In the genomic region with DNA sequence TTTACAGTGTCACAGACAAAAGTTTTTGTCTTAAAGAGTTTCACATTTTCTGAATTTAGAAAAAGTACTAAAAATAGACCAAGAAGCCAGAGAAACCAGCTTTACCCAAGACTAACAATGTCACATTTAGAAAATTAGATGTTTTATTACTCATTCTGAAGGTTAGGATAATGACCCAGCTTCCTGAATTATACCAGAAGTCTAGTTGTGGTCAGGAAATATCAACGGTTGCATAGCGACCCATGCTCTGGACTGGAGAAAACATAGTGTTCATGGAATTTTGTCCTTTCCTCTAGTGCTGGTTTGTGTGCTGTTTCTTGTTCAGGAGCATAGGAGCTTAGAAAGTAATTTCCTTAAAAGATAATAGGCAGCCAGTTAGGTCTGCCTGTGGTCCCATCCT, we compare ENCODE assay signal across 13 cellular contexts. TPM values are rescaled to one million over a fixed set of nuclear protein-coding genes. Genes with fewer than 3 reads are reported as not detected.
A peak's percentile ranks its signal among the peaks of the same experiment; 100 is the strongest.
DNase-seq lines count a peak whose midpoint lies in the region; ATAC-seq, FAIRE-seq and TF ChIP-seq lines count a peak whose summit lies in the region.
"Had no signal": no experiment of that assay in that cellular context is flagged by ENCODE, and none has a peak within 500 bp of the region (broad histone marks: within the 10 kb centered on the region; RNA-seq: fewer than 3 reads in every experiment).

No MANE protein-coding gene starts in this region.

- no peak for TF ChIP-seq POLR2A in endothelial cell of umbilical vein (IDR thresholded peaks at IDR 0.05; ENCODE audit: low read depth, low read length)
- no peak for TF ChIP-seq POLR2A in GM12892 (IDR thresholded peaks at IDR 0.05; ENCODE audit: low read depth, low read length)

- intact Hi-C loops in endothelial cell of umbilical vein (cut with micrococcal nuclease) (no loop called here), colonic mucosa (cut with DNase I) (no loop called here), head of caudate nucleus (cut with DNase I) (no loop called here)

- no peak overlapping the region for H2AFZ ChIP-seq in endothelial cell of umbilical vein (ENCODE audit: low read depth, low read length)

- ATAC-seq in HG03039 (IDR thresholded peaks at IDR 0.05; ENCODE audit: unreplicated experiment), result no peak

- POLR2A ChIA-PET in endothelial cell of umbilical vein (lab: Charles Lee), result no interaction called here

- H3K9ac ChIP-seq in endothelial cell of umbilical vein (replicated peaks; ENCODE audit: extremely low read depth, insufficient read depth, low read length) (no peak overlapping the region), colonic mucosa (ENCODE audit: low read depth in 2 of 2, low read length in 2 of 2) (no peak overlapping the region)

- no peak overlapping the region for H3K27ac ChIP-seq in endothelial cell of umbilical vein (ENCODE audit: insufficient read depth, low read depth, low read length)
- H3K27ac ChIP-seq in colonic mucosa, result no peak overlapping the region

- H3K9me3 ChIP-seq in endothelial cell of umbilical vein (replicated peaks; ENCODE audit: control insufficient read depth, insufficient read depth, low read length) (no peaks in the 10 kb centered on the region), colonic mucosa (no peaks in the 10 kb centered on the region)

- peaks cover 3% of the 10 kb centered on the region for H3K27me3 Mint-ChIP-seq in nephron (ENCODE audit: low read depth)
- H3K27me3 Mint-ChIP-seq: stimulated activated naive CD8-positive, alpha-beta T cell treated with anti-CD3 and anti-CD28 coated beads, Interleukin-15, Interleukin-2, amounts not matched to agents 100 ng/mL and 50 ng/mL, for 24 hours had no signal

- dilution Hi-C loops in endothelial cell of umbilical vein (cut with MboI; ENCODE audit: extremely low pct_ligation_motif_present, low sequenced_read_pairs), result no loop called here

- CTCF ChIA-PET in endothelial cell of umbilical vein (lab: Charles Lee), result no interaction called here

- H3K4me1 ChIP-seq in endothelial cell of umbilical vein (ENCODE audit: control insufficient read depth, extremely low read depth, insufficient read depth, low read length) (peaks cover 7% of the 10 kb centered on the region), colonic mucosa (no peaks in the 10 kb centered on the region)

- TF ChIP-seq CTCF in endothelial cell of umbilical vein (IDR thresholded peaks at IDR 0.05; ENCODE audit: extremely low read depth in 1 of 2, insufficient read depth in 1 of 2, low read depth in 1 of 2, low read length in 2 of 2) (no peak), nephron (IDR thresholded peaks at IDR 0.05; ENCODE audit: unreplicated experiment in 3 of 3) (no peak), colonic mucosa (IDR thresholded peaks at IDR 0.05) (no peak)

- FAIRE-seq in endothelial cell of umbilical vein (lab: Jason Lieb, UNC) (peak; percentile 35), GM12892 (lab: Jason Lieb, UNC) (no peak)

- BruUV-seq in endothelial cell of umbilical vein (replicated peaks; lab: Mats Ljungman, UMichigan), result no TSS peak

- no peak overlapping the region for H3K4me3 ChIP-seq in endothelial cell of umbilical vein (replicated peaks in 1 of 3; ENCODE audit: insufficient read depth in 1 of 3, low read depth in 1 of 3, low read length in 3 of 3)
- no peak overlapping the region for H3K4me3 ChIP-seq in colonic mucosa

- DNase-seq in Daoy (ENCODE audit: low read depth) (peak; percentile 9), NCI-H226 (peak; percentile 67), endothelial cell of umbilical vein (ENCODE audit: low read depth, low spot score) (peak; percentile 50), colonic mucosa (no peak), GM12892 (ENCODE audit: insufficient read length) (no peak), head of caudate nucleus (no peak)
- DNase-seq: immature natural killer cell; NCI-H2227 treated with DMSO at 0.1 percent for 48 hours; stimulated activated CD4-positive, alpha-beta T cell treated with anti-CD3 and anti-CD28 coated beads, Interleukin-1b, Interleukin-23, amount 100 ng/mL, for 48 hours had no signal

- no peak overlapping the region for H3K4me2 ChIP-seq in endothelial cell of umbilical vein (ENCODE audit: insufficient read depth, low read length)

- no peak overlapping the region for H3K4me3 Mint-ChIP-seq in nephron
- H3K4me3 Mint-ChIP-seq: activated naive CD4-positive, alpha-beta T cell treated with anti-CD3 and anti-CD28 coated beads, Interleukin-2, amount 50 U/mL, for 24 hours; immature natural killer cell; stimulated activated naive CD8-positive, alpha-beta T cell treated with anti-CD3 and anti-CD28 coated beads, Interleukin-15, Interleukin-2, amounts not matched to agents 100 ng/mL and 50 ng/mL, for 24 hours had no signal

- H3K27me3 ChIP-seq in endothelial cell of umbilical vein (ENCODE audit: control insufficient read depth in 2 of 2, insufficient read depth in 2 of 2, low read length in 2 of 2) (no peaks in the 10 kb centered on the region), colonic mucosa (no peaks in the 10 kb centered on the region)

- H3K79me2 ChIP-seq in endothelial cell of umbilical vein (ENCODE audit: control insufficient read depth, insufficient read depth, low read length), result no peaks in the 10 kb centered on the region

- peak overlapping the region; percentile 75 to 91 (median 88) for H3K27ac Mint-ChIP-seq in nephron
- H3K27ac Mint-ChIP-seq: activated naive CD4-positive, alpha-beta T cell treated with anti-CD3 and anti-CD28 coated beads, Interleukin-2, amount 50 U/mL, for 24 hours; immature natural killer cell; stimulated activated naive CD8-positive, alpha-beta T cell treated with anti-CD3 and anti-CD28 coated beads, Interleukin-15, Interleukin-2, amounts not matched to agents 100 ng/mL and 50 ng/mL, for 24 hours had no signal

- H3K4me1 Mint-ChIP-seq in nephron, result peaks cover 19% of the 10 kb centered on the region
- H3K4me1 Mint-ChIP-seq: activated naive CD4-positive, alpha-beta T cell treated with anti-CD3 and anti-CD28 coated beads, Interleukin-2, amount 50 U/mL, for 24 hours; immature natural killer cell had no signal

- no peaks in the 10 kb centered on the region for H3K9me1 ChIP-seq in endothelial cell of umbilical vein (replicated peaks; ENCODE audit: control insufficient read depth, extremely low read depth, insufficient read depth, low read length)

- H4K20me1 ChIP-seq in endothelial cell of umbilical vein (replicated peaks; ENCODE audit: control insufficient read depth, extremely low read depth, insufficient read depth, low read length), result no peaks in the 10 kb centered on the region

- H3K36me3 ChIP-seq in endothelial cell of umbilical vein (ENCODE audit: control insufficient read depth in 2 of 2, extremely low read depth in 1 of 2, insufficient read depth in 2 of 2, low read length in 2 of 2), result no peaks in the 10 kb centered on the region
- H3K36me3 ChIP-seq in colonic mucosa, result no peaks in the 10 kb centered on the region

- no peaks in the 10 kb centered on the region for H3K36me3 Mint-ChIP-seq in nephron (ENCODE audit: low read depth)
- H3K36me3 Mint-ChIP-seq: activated naive CD4-positive, alpha-beta T cell treated with anti-CD3 and anti-CD28 coated beads, Interleukin-2, amount 50 U/mL, for 24 hours; immature natural killer cell had no signal

- no peaks in the 10 kb centered on the region for H3K9me3 Mint-ChIP-seq in nephron
- H3K9me3 Mint-ChIP-seq: activated naive CD4-positive, alpha-beta T cell treated with anti-CD3 and anti-CD28 coated beads, Interleukin-2, amount 50 U/mL, for 24 hours; stimulated activated naive CD8-positive, alpha-beta T cell treated with anti-CD3 and anti-CD28 coated beads, Interleukin-15, Interleukin-2, amounts not matched to agents 100 ng/mL and 50 ng/mL, for 24 hours had no signal

TF ChIP-seq in endothelial cell of umbilical vein, 7 proteins besides CTCF, POLR2A, EP300 and RAD21:
- TF ChIP-seq POLR2AphosphoS5 (IDR thresholded peaks at IDR 0.05; ENCODE audit: insufficient read depth, low read depth, low read length) (no peak), JUN (IDR thresholded peaks at IDR 0.05; ENCODE audit: borderline replicate concordance, insufficient read depth, insufficient read length, low read depth) (peak; percentile 9)

RNA-seq across cellular contexts. Expression of gene DPPA2, which starts 59.0 kb away (rescaled TPM):
- total RNA-seq in Daoy (2014; rRNA removed; shearing (Covaris generic)), result 0.34 and 0.68 TPM in 2 replicates
- total RNA-seq in endothelial cell of umbilical vein, result not detected in 2 replicates
- not detected in 2 replicates for polyA plus RNA-seq in endothelial cell of umbilical vein
- polyA plus RNA-seq in endothelial cell of umbilical vein (2011; cell fraction: cytosol; rRNA removed), result not detected in 2 replicates
- not detected in 2 replicates for polyA plus RNA-seq in endothelial cell of umbilical vein (2011; cell fraction: nucleus; rRNA removed)
- polyA plus RNA-seq in endothelial cell of umbilical vein (2012), result not detected in 2 replicates
- not detected in 2 replicates for polyA minus RNA-seq in endothelial cell of umbilical vein
- polyA minus RNA-seq in endothelial cell of umbilical vein (2011; cell fraction: cytosol; rRNA and poly(A)+ RNA removed), result not detected
- not detected in 2 replicates for polyA minus RNA-seq in endothelial cell of umbilical vein (2011; cell fraction: nucleus; rRNA and poly(A)+ RNA removed)
- not detected for total RNA-seq in colonic mucosa
- polyA plus RNA-seq in GM12892 (2012; ENCODE audit: missing spikeins), result not detected
- polyA plus RNA-seq: immature natural killer cell had no signal

Comparison
In these comparisons a context has a peak if more than half of its experiments do, and no peak if none do; other contexts are left out.
1. DNase-seq: peak in Daoy (single experiment), NCI-H226 (single experiment) and endothelial cell of umbilical vein (single experiment); none in colonic mucosa (single experiment), GM12892 (single experiment) and head of caudate nucleus (0 of 42).